In the genomic region with DNA sequence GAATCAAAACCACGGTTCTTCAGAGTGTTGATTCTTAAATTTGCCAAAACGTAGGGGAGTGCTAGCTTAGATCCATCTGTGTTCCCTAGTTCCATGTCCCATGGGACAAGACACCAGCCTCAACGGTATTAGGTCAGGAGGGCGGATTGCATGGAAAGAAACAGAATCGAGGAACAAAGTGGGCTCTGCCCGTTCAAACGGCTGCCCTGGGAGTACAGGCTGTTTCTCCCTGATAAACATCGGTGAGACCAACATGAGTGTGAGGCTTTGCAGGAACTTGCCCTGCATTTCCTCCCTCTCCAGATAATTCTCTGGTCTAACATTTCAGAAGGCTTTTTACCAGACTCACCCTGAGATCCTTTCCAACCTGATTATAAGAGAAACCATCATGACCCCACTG, we compare ENCODE assay signal across 15 cellular contexts.
DNase-seq lines count a peak whose midpoint lies in the region; ATAC-seq and TF ChIP-seq lines count a peak whose summit lies in the region.
"Had no signal": no experiment of that assay in that cellular context is flagged by ENCODE, and none has a peak within 500 bp of the region (broad histone marks: within the 10 kb centered on the region; RNA-seq: fewer than 3 reads in every experiment).

No MANE protein-coding gene starts in this region.

- POLR2A ChIA-PET in MCF 10A (lab: Yijun Ruan, JAX): no interaction called here

- no peaks in the 10 kb centered on the region for H4K20me1 ChIP-seq in mammary epithelial cell (ENCODE audit: insufficient read depth, low read length)

- 12% methylated on average over 8 of the region's 8 CpGs for WGBS in mammary epithelial cell (ENCODE audit: low coverage, missing lambda C conversion rate)
- WGBS in mesodermal cell (ENCODE audit: insufficient coverage in 2 of 2), 2 experiments: 92 to 97% methylated on average over 7 to 8 of the region's 8 CpGs

- CTCF ChIA-PET in mammary epithelial cell (lab: Charles Lee; ENCODE audit: low non-redundant PET): no interaction called here
- CTCF ChIA-PET in MCF 10A (lab: Yijun Ruan, JAX): no interaction called here

- H2AFZ ChIP-seq in mammary epithelial cell (ENCODE audit: low read depth, low read length): no peak overlapping the region

- intact Hi-C loops in mammary epithelial cell (cut with micrococcal nuclease) (no loop called here), MCF 10A (cut with micrococcal nuclease) (no loop called here), vagina (cut with DNase I) (no loop called here), sciatic nerve (cut with DNase I) (no loop called here)

- H3K4me1 ChIP-seq in mammary epithelial cell (ENCODE audit: insufficient read depth, low read length) (peaks cover 22% of the 10 kb centered on the region), mesodermal cell (ENCODE audit: control insufficient read depth, insufficient read depth, low read length, poor library complexity, severe bottlenecking) (peaks cover 22% of the 10 kb centered on the region), vagina (peaks cover 67% of the 10 kb centered on the region)
- H3K4me1 ChIP-seq: breast epithelium had no signal

- peak overlapping the region; percentile 16 for H3K9ac ChIP-seq in mammary epithelial cell (ENCODE audit: insufficient read depth, low read length)

- H3K27ac ChIP-seq in mammary epithelial cell (ENCODE audit: insufficient read depth, low read depth, low read length) (peak overlapping the region; percentile 45), mesodermal cell (ENCODE audit: low read depth, low read length, severe bottlenecking) (peak overlapping the region; percentile 77), vagina (peak overlapping the region; percentile 36)
- H3K27ac ChIP-seq: breast epithelium had no signal

- H3K4me3 Mint-ChIP-seq in MCF 10A (ENCODE audit: unreplicated experiment) (no peak overlapping the region), brain (no peak overlapping the region)
- H3K4me3 Mint-ChIP-seq: activated B cell treated with CpG ODN at 0.5 μM for 24 hours; activated naive CD4-positive, alpha-beta T cell treated with anti-CD3 and anti-CD28 coated beads, Interleukin-2, amount 10 ng/mL, durations not matched to agents 7 days and 5 days had no signal

- H3K4me1 Mint-ChIP-seq in MCF 10A (ENCODE audit: insufficient read depth, unreplicated experiment): peaks cover 8% of the 10 kb centered on the region
- H3K4me1 Mint-ChIP-seq in brain: peaks cover 25% of the 10 kb centered on the region
- H3K4me1 Mint-ChIP-seq: activated B cell treated with CpG ODN at 0.5 μM for 24 hours; activated naive CD4-positive, alpha-beta T cell treated with anti-CD3 and anti-CD28 coated beads, Interleukin-2, amount 10 ng/mL, durations not matched to agents 7 days and 5 days had no signal

- BruUV-seq in mammary epithelial cell (replicated peaks; lab: Mats Ljungman, UMichigan) (no TSS peak), MCF 10A (replicated peaks; lab: Mats Ljungman, UMichigan) (no TSS peak)

- no peaks in the 10 kb centered on the region for H3K27me3 Mint-ChIP-seq in MCF 10A (ENCODE audit: insufficient read depth, unreplicated experiment)
- H3K27me3 Mint-ChIP-seq in brain: no peaks in the 10 kb centered on the region

- H3K9me3 ChIP-seq in mammary epithelial cell (replicated peaks; ENCODE audit: insufficient read depth, low read length) (no peaks in the 10 kb centered on the region), mesodermal cell (ENCODE audit: control insufficient read depth, low read length) (no peaks in the 10 kb centered on the region), vagina (no peaks in the 10 kb centered on the region)
- H3K9me3 ChIP-seq: breast epithelium had no signal

- TF ChIP-seq POLR2A in vagina (IDR thresholded peaks at IDR 0.05): no peak

- H3K27me3 ChIP-seq in mammary epithelial cell (ENCODE audit: insufficient read depth, low read length): no peaks in the 10 kb centered on the region
- no peaks in the 10 kb centered on the region for H3K27me3 ChIP-seq in vagina
- H3K27me3 ChIP-seq: breast epithelium had no signal

- H3K4me3 ChIP-seq in mammary epithelial cell (replicated peaks in 1 of 3; ENCODE audit: insufficient read depth in 1 of 3, low read depth in 2 of 3, low read length in 3 of 3) (no peak overlapping the region), mesodermal cell (ENCODE audit: extremely low read depth, insufficient read depth, low read length, poor library complexity, severe bottlenecking) (no peak overlapping the region), vagina (no peak overlapping the region)
- H3K4me3 ChIP-seq: breast epithelium, GM12878 had no signal

- no peaks in the 10 kb centered on the region for H3K9me3 Mint-ChIP-seq in MCF 10A (ENCODE audit: unreplicated experiment)
- peaks cover 0 to 7% (median 0%) of the 10 kb centered on the region in 5 experiments for H3K9me3 Mint-ChIP-seq in brain
- H3K9me3 Mint-ChIP-seq: activated B cell treated with CpG ODN at 0.5 μM for 24 hours; activated naive CD4-positive, alpha-beta T cell treated with anti-CD3 and anti-CD28 coated beads, Interleukin-2, amount 10 ng/mL, durations not matched to agents 7 days and 5 days had no signal

- no peak for ATAC-seq in HG02973 (IDR thresholded peaks at IDR 0.05; ENCODE audit: unreplicated experiment)
- no peak for ATAC-seq in sciatic nerve
- ATAC-seq: GM12878 had no signal

- in situ Hi-C loops in mammary epithelial cell (cut with MboI; ENCODE audit: low sequenced_read_pairs in 2 of 2): no loop called here

- peaks cover 7% of the 10 kb centered on the region for H3K36me3 ChIP-seq in mammary epithelial cell (ENCODE audit: insufficient read depth, low read length)
- H3K36me3 ChIP-seq in mesodermal cell (ENCODE audit: control insufficient read depth, insufficient read depth, low read length): peaks cover 35% of the 10 kb centered on the region
- peaks cover 0 to 9% of the 10 kb centered on the region in 2 donors for H3K36me3 ChIP-seq in vagina
- H3K36me3 ChIP-seq: breast epithelium had no signal

- TF ChIP-seq CTCF in mammary epithelial cell (conservative IDR thresholded peaks at IDR 0.05 in 1 of 2, IDR thresholded peaks at IDR 0.05 in 1 of 2; ENCODE audit: extremely low read depth in 1 of 2, insufficient read depth in 1 of 2, low read depth in 1 of 2, low read length in 2 of 2) (no peak), MCF 10A (IDR thresholded peaks at IDR 0.05; ENCODE audit: unreplicated experiment) (no peak), brain (conservative IDR thresholded peaks at IDR 0.05) (no peak), vagina (IDR thresholded peaks at IDR 0.05) (no peak)

- H3K36me3 Mint-ChIP-seq in MCF 10A (ENCODE audit: insufficient read depth, unreplicated experiment) (peaks cover 11% of the 10 kb centered on the region), brain (peaks cover 67% of the 10 kb centered on the region)
- H3K36me3 Mint-ChIP-seq: activated naive CD4-positive, alpha-beta T cell treated with anti-CD3 and anti-CD28 coated beads, Interleukin-2, amount 10 ng/mL, durations not matched to agents 7 days and 5 days had no signal

- DNase-seq in mammary epithelial cell (peak; percentile 67), MCF 10A (ENCODE audit: unreplicated experiment) (no peak), vagina (ENCODE audit: extremely low spot score in 2 of 2) (no peak), NCI-H1105 treated with DMSO at 0.1 percent for 48 hours (lab: John Stamatoyannopoulos, UW) (no peak), sciatic nerve (ENCODE audit: low spot score) (no peak)
- DNase-seq: ACHN; activated B cell treated with CpG ODN at 0.5 μM for 24 hours; activated naive CD4-positive, alpha-beta T cell treated with anti-CD3 and anti-CD28 coated beads, Interleukin-2, amount 10 ng/mL, durations not matched to agents 7 days and 5 days; NCI-H446 treated with DMSO at 0.1 percent for 48 hours; posterior cingulate gyrus had no signal

- H3K27ac Mint-ChIP-seq in MCF 10A (ENCODE audit: low read depth, unreplicated experiment): no peak overlapping the region
- peak overlapping the region in 3 of 5 experiments; percentile 56 to 80 (median 63) for H3K27ac Mint-ChIP-seq in brain
- H3K27ac Mint-ChIP-seq: activated B cell treated with CpG ODN at 0.5 μM for 24 hours; activated naive CD4-positive, alpha-beta T cell treated with anti-CD3 and anti-CD28 coated beads, Interleukin-2, amount 10 ng/mL, durations not matched to agents 7 days and 5 days had no signal

- H3K79me2 ChIP-seq in mammary epithelial cell (ENCODE audit: insufficient read depth, low read length): peaks cover 81% of the 10 kb centered on the region

- H3K4me2 ChIP-seq in mammary epithelial cell (ENCODE audit: insufficient read depth, low read depth, low read length): peak overlapping the region; percentile 54

- dilution Hi-C loops in mammary epithelial cell (cut with HindIII; ENCODE audit: low sequenced_read_pairs): no loop called here
